ENCODE assay signal across 13 cellular contexts in the genomic region with DNA sequence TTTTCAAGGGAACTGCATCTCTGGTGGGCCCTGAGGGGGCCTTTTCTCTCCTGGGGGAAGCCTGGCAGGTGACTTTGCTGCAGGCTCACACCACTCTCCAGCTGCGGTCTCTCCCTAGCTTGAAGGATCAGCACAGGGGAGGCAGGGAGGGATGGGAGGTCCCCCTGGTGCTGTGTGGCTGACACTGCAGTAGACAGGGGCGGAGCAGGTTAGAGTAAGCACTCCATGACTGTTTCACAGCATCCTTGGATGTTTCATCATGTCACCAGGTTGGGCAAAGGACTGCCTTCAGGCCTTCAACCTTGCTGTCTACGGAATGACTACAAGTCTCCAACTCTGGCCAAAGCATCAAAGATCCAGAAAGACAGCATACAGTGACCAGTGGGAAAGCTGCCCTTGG.
DNase-seq lines count a peak whose midpoint lies in the region; ATAC-seq and TF ChIP-seq lines count a peak whose summit lies in the region.
"Had no signal": no experiment of that assay in that cellular context is flagged by ENCODE, and none has a peak within 500 bp of the region (broad histone marks: within the 10 kb centered on the region; RNA-seq: fewer than 3 reads in every experiment).

No MANE protein-coding gene starts in this region.

- intact Hi-C loops in CD14-positive monocyte (cut with micrococcal nuclease): no loop called here

- ATAC-seq in HG02870 (IDR thresholded peaks at IDR 0.05; ENCODE audit: unreplicated experiment): no peak
- ATAC-seq in activated CD4-positive, CD25-positive, alpha-beta regulatory T cell treated with anti-CD3 and anti-CD28 coated beads, Interleukin-2, amount 50 U/mL, for 24 hours: no peak

- H3K9me3 Mint-ChIP-seq in neural crest cell (no peaks in the 10 kb centered on the region), CD14-positive monocyte (no peaks in the 10 kb centered on the region)
- H3K9me3 Mint-ChIP-seq: mesothelial cell of epicardium had no signal

- DNase-seq in NCI-H82 (lab: John Stamatoyannopoulos, UW): peak; percentile 76
- DNase-seq in NCI-H82 treated with DMSO at 0.1 percent for 48 hours (lab: John Stamatoyannopoulos, UW; ENCODE audit: unreplicated experiment): no peak
- peak; percentile 51 for DNase-seq in HuH-7 (ENCODE audit: low spot score)
- peak; percentile 15 for DNase-seq in SK-N-DZ (ENCODE audit: low spot score)
- DNase-seq in neural crest cell (ENCODE audit: low read depth, low spot score): peak; percentile 17
- no peak for DNase-seq in CD14-positive monocyte (ENCODE audit: low spot score)
- DNase-seq: activated CD4-positive, alpha-beta T cell treated with anti-CD3 and anti-CD28 coated beads for 1 hour; amniotic stem cell; spleen; stomach had no signal

- H3K4me3 Mint-ChIP-seq in neural crest cell (no peak overlapping the region), CD14-positive monocyte (no peak overlapping the region)
- H3K4me3 Mint-ChIP-seq: mesothelial cell of epicardium had no signal

- TF ChIP-seq CTCF in neural crest cell (conservative IDR thresholded peaks at IDR 0.05) (peak; percentile 50), CD14-positive monocyte (IDR thresholded peaks at IDR 0.05) (no peak)

- no peaks in the 10 kb centered on the region for H3K36me3 Mint-ChIP-seq in neural crest cell (ENCODE audit: low read depth)
- no peaks in the 10 kb centered on the region for H3K36me3 Mint-ChIP-seq in CD14-positive monocyte
- H3K36me3 Mint-ChIP-seq: mesothelial cell of epicardium had no signal

- H3K27ac Mint-ChIP-seq in neural crest cell (ENCODE audit: unreplicated experiment): no peak overlapping the region
- no peak overlapping the region for H3K27ac Mint-ChIP-seq in CD14-positive monocyte
- H3K27ac Mint-ChIP-seq: mesothelial cell of epicardium had no signal

- peaks cover 2% of the 10 kb centered on the region for H3K4me1 Mint-ChIP-seq in neural crest cell
- no peaks in the 10 kb centered on the region for H3K4me1 Mint-ChIP-seq in CD14-positive monocyte

- H3K27me3 Mint-ChIP-seq in neural crest cell (ENCODE audit: low read depth) (peaks cover 37% of the 10 kb centered on the region), CD14-positive monocyte (ENCODE audit: low read depth in 3 of 3) (peaks cover 3% of the 10 kb centered on the region in 3 donors)

Comparison
In these comparisons a context has a peak if more than half of its experiments do, and no peak if none do; other contexts are left out.
1. DNase-seq: peak in NCI-H82 (single experiment), HuH-7 (single experiment), SK-N-DZ (single experiment) and neural crest cell (single experiment); none in NCI-H82 treated with DMSO at 0.1 percent for 48 hours (single experiment) and CD14-positive monocyte (single experiment).